ENCODE assay signal across 1 cellular context in genomic region chr2:241094924-241095420, GRCh38.
A peak's percentile ranks its signal among the peaks of the same experiment; 100 is the strongest.
TF ChIP-seq lines count a peak whose summit lies in the region.

No MANE protein-coding gene starts in this region.

TF ChIP-seq in HepG2, 621 proteins besides CTCF, POLR2A, EP300 and RAD21:
- TF ChIP-seq BRCA1 (CRISPR knock-in tag; IDR thresholded peaks at IDR 0.05) (no peak), ZNF740 (CRISPR knock-in tag; IDR thresholded peaks at IDR 0.05) (0 out of 2 replicates have a peak, but pooled peaks have one; percentile 51)
